ENCODE assay signal across 15 cellular contexts in the genomic region with DNA sequence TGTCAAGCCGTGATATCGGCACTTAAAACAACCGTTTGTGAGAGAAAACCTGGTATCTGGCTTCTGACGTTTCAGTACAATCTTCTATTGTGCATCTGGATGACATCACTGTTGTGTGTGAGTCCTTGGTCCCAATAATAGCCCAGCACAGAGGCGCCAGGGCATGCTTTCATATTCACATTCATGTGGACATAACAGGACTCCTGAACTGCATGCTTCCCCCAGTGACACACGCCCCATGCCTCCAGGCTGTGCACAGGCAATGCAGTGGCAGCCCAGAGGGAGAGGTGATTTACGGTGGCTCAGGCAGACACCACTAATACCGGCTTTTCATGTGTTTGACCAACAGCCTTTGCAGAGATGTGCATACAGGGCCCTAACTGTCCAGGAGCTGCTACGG. TPM values are rescaled to one million over a fixed set of nuclear protein-coding genes. Genes with fewer than 3 reads are reported as not detected.
DNase-seq lines count a peak whose midpoint lies in the region; TF ChIP-seq lines count a peak whose summit lies in the region.
"Had no signal": no experiment of that assay in that cellular context is flagged by ENCODE, and none has a peak within 500 bp of the region (broad histone marks: within the 10 kb centered on the region; RNA-seq: fewer than 3 reads in every experiment).

No MANE protein-coding gene starts in this region.

- H3K9ac ChIP-seq in mammary epithelial cell (ENCODE audit: insufficient read depth, low read length): no peak overlapping the region

- intact Hi-C loops in mammary epithelial cell (cut with micrococcal nuclease) (no loop called here), breast epithelium (cut with DNase I; ENCODE audit: low total_unique reads) (no loop called here)

- TF ChIP-seq CTCF in mammary epithelial cell (conservative IDR thresholded peaks at IDR 0.05 in 1 of 2, IDR thresholded peaks at IDR 0.05 in 1 of 2; ENCODE audit: extremely low read depth in 1 of 2, insufficient read depth in 1 of 2, low read depth in 1 of 2, low read length in 2 of 2) (no peak), breast epithelium (IDR thresholded peaks at IDR 0.05) (no peak), type B pancreatic cell (conservative IDR thresholded peaks at IDR 0.05) (no peak)

- no peaks in the 10 kb centered on the region for H3K9me3 Mint-ChIP-seq in type B pancreatic cell
- H3K9me3 Mint-ChIP-seq: dendritic cell treated with granulocyte-macrophage colony-stimulating factor and Interleukin-4, amounts not matched to agents 40 ng/mL and 50 ng/mL, for 4 days had no signal

- TF ChIP-seq POLR2A in breast epithelium (IDR thresholded peaks at IDR 0.05): no peak

- WGBS in mammary epithelial cell (ENCODE audit: low coverage, missing lambda C conversion rate): 30% methylated on average over 9 of the region's 9 CpGs

- peaks cover 3% of the 10 kb centered on the region for H3K4me1 ChIP-seq in mammary epithelial cell (ENCODE audit: insufficient read depth, low read length)
- no peaks in the 10 kb centered on the region for H3K4me1 ChIP-seq in breast epithelium
- H3K4me1 ChIP-seq: adrenal gland, uterus had no signal

- H3K9me3 ChIP-seq in mammary epithelial cell (replicated peaks; ENCODE audit: insufficient read depth, low read length) (peaks cover 3% of the 10 kb centered on the region), breast epithelium (no peaks in the 10 kb centered on the region)
- H3K9me3 ChIP-seq: adrenal gland, uterus had no signal

- no peaks in the 10 kb centered on the region for H4K20me1 ChIP-seq in mammary epithelial cell (ENCODE audit: insufficient read depth, low read length)

- H3K27me3 ChIP-seq in mammary epithelial cell (ENCODE audit: insufficient read depth, low read length) (no peaks in the 10 kb centered on the region), breast epithelium (no peaks in the 10 kb centered on the region)
- H3K27me3 ChIP-seq: adrenal gland, uterus had no signal

- peak overlapping the region; percentile 27 for H3K27ac Mint-ChIP-seq in type B pancreatic cell
- H3K27ac Mint-ChIP-seq: dendritic cell treated with granulocyte-macrophage colony-stimulating factor and Interleukin-4, amounts not matched to agents 40 ng/mL and 50 ng/mL, for 4 days had no signal

- H3K4me1 Mint-ChIP-seq in type B pancreatic cell (ENCODE audit: unreplicated experiment): peaks cover 10% of the 10 kb centered on the region

- no TSS peak for BruUV-seq in mammary epithelial cell (replicated peaks; lab: Mats Ljungman, UMichigan)

- H3K36me3 ChIP-seq in mammary epithelial cell (ENCODE audit: insufficient read depth, low read length) (no peaks in the 10 kb centered on the region), breast epithelium (no peaks in the 10 kb centered on the region)
- H3K36me3 ChIP-seq: adrenal gland, uterus had no signal

- peak overlapping the region; percentile 63 for H2AFZ ChIP-seq in mammary epithelial cell (ENCODE audit: low read depth, low read length)

- DNase-seq in mammary epithelial cell: peak; percentile 37
- no peak for DNase-seq in breast epithelium (ENCODE audit: low spot score in 2 of 2)
- peak; percentile 78 for DNase-seq in NCI-H69 (lab: John Stamatoyannopoulos, UW)
- peak; percentile 15 for DNase-seq in glomerular visceral epithelial cell (ENCODE audit: extremely low spot score)
- DNase-seq in type B pancreatic cell (ENCODE audit: extremely low spot score, unreplicated experiment): no peak
- DNase-seq in NCI-H2171 treated with DMSO at 0.1 percent for 48 hours (lab: John Stamatoyannopoulos, UW): no peak
- DNase-seq in activated T-cell treated with anti-CD3 and anti-CD28 coated beads, Interleukin-2, amount 50 U/mL, for 48 hours: no peak
- no peak for DNase-seq in NCI-H1105 (lab: John Stamatoyannopoulos, UW)
- DNase-seq: activated CD8-positive, alpha-beta memory T cell treated with anti-CD3 and anti-CD28 coated beads, Interleukin-2, amount 50 U/mL, for 4 hours; AML-193; stimulated activated CD4-positive, alpha-beta T cell treated with anti-CD3 and anti-CD28 coated beads, Interleukin-15, amount 100 ng/mL, for 24 hours; stimulated activated CD8-positive, alpha-beta memory T cell treated with anti-CD3 and anti-CD28 coated beads, Interleukin-4, amount 100 ng/mL, for 48 hours; uterus had no signal

- dilution Hi-C loops in mammary epithelial cell (cut with HindIII; ENCODE audit: low sequenced_read_pairs): no loop called here

- CTCF ChIA-PET in mammary epithelial cell (lab: Charles Lee; ENCODE audit: low non-redundant PET): no interaction called here

- H3K4me2 ChIP-seq in mammary epithelial cell (ENCODE audit: insufficient read depth, low read depth, low read length): peak overlapping the region; percentile 48

- H3K27ac ChIP-seq in mammary epithelial cell (ENCODE audit: insufficient read depth, low read depth, low read length): no peak overlapping the region
- no peak overlapping the region for H3K27ac ChIP-seq in breast epithelium
- H3K27ac ChIP-seq: adrenal gland, uterus had no signal

- H3K4me3 ChIP-seq in mammary epithelial cell (replicated peaks in 1 of 3; ENCODE audit: insufficient read depth in 1 of 3, low read depth in 2 of 3, low read length in 3 of 3): no peak overlapping the region
- no peak overlapping the region for H3K4me3 ChIP-seq in breast epithelium
- H3K4me3 ChIP-seq: adrenal gland, uterus had no signal

- H3K27me3 Mint-ChIP-seq in type B pancreatic cell: no peaks in the 10 kb centered on the region
- H3K27me3 Mint-ChIP-seq: dendritic cell treated with granulocyte-macrophage colony-stimulating factor and Interleukin-4, amounts not matched to agents 40 ng/mL and 50 ng/mL, for 4 days had no signal

- H3K4me3 Mint-ChIP-seq in type B pancreatic cell: peak overlapping the region; percentile 31
- H3K4me3 Mint-ChIP-seq: dendritic cell treated with granulocyte-macrophage colony-stimulating factor and Interleukin-4, amounts not matched to agents 40 ng/mL and 50 ng/mL, for 4 days had no signal

- H3K79me2 ChIP-seq in mammary epithelial cell (ENCODE audit: insufficient read depth, low read length): no peaks in the 10 kb centered on the region

- no peaks in the 10 kb centered on the region for H3K36me3 Mint-ChIP-seq in type B pancreatic cell

- in situ Hi-C loops in mammary epithelial cell (cut with MboI; ENCODE audit: low sequenced_read_pairs in 2 of 2): no loop called here

RNA-seq across cellular contexts. Expression of gene MRPL57, which starts 58.1 kb away (rescaled TPM):
- 10 to 100 TPM; 14.5 to 18.8 TPM for total RNA-seq in mammary epithelial cell
- polyA plus RNA-seq in mammary epithelial cell: 12.5 TPM
- polyA minus RNA-seq in mammary epithelial cell: 4.8 TPM
- 10 to 100 TPM; 33.9 to 38.8 (median 36.4) TPM for total RNA-seq in breast epithelium
- total RNA-seq in type B pancreatic cell (ENCODE audit: low replicate concordance): 22.0 and 24.1 TPM in 2 replicates

RNA-seq across cellular contexts. Expression of gene SKA3, which starts 58.2 kb away (rescaled TPM):
- total RNA-seq in mammary epithelial cell (10 to 100 TPM in 1 of 2 donors, 1 to 10 TPM in 1; 5.0 to 14.6 TPM), breast epithelium (1 to 10 TPM in 2 of 3 donors, under 1 TPM in 1; 0.16 to 1.6 (median 1.3) TPM), type B pancreatic cell (ENCODE audit: low replicate concordance) (7.6 and 20.5 TPM in 2 replicates)
- 12.9 TPM for polyA plus RNA-seq in mammary epithelial cell
- polyA minus RNA-seq in mammary epithelial cell: 32.8 TPM

Comparison
In these comparisons a context has a peak if more than half of its experiments do, and no peak if none do; other contexts are left out.
1. DNase-seq: peak in mammary epithelial cell (single experiment), NCI-H69 (single experiment) and glomerular visceral epithelial cell (single experiment); none in breast epithelium (0 of 2), type B pancreatic cell (single experiment), NCI-H2171 treated with DMSO at 0.1 percent for 48 hours (single experiment), activated T-cell treated with anti-CD3 and anti-CD28 coated beads, Interleukin-2, amount 50 U/mL, for 48 hours (0 of 2) and NCI-H1105 (single experiment).